ENCODE assay signal across 8 cellular contexts in the genomic region with DNA sequence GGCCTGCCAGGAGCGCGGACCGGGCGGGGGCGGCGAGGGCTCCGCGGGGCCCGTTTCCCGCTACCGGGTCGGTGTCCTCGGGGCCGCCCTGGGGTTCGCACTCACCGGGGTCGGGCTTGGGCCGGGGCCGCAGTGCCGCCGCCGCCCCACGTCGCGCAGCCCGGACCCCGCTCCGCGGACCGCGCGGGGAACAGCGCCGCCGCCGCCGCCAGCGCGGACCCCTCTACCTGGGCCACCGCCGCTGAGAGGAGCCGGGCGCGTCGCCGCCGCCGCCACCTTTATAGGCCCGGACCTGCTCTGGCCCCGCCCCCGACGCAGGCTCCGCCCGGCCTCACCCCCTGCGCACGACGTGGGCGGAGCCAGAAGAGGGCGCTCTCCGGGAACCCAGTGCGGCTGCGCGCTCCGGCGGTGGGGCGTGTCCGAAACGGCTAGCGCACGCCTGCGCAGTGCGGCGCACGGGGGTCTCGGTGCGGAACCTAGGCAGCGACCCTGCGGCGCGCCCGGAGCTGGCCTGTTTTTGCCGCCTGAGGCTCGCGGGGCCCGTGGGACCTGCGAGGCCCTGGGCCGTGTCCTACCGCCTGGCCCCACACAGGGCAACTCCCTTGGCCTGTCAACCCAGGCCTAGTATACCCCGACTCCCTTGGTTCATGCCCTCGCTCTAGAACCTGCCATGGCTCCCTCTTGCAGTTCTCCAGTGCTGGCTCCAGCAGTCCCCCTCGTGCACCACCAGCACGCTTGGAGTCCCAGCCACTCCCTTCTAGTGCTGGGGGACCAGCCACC. TPM values are rescaled to one million over a fixed set of nuclear protein-coding genes. Genes with fewer than 3 reads are reported as not detected.
DNase-seq lines count a peak whose midpoint lies in the region; ATAC-seq and TF ChIP-seq lines count a peak whose summit lies in the region.

A gene (minus strand): TSS at position 254 of the 780 bp plus-strand sequence. CDS start 393 bp downstream, outside the sequence.

- H3K27ac ChIP-seq in coronary artery, result peak within 1 kb of the TSS; percentile 90 to 99

- H3K4me3 Mint-ChIP-seq in activated CD4-positive, alpha-beta T cell treated with anti-CD3 and anti-CD28 coated beads, Interleukin-2, amount 10 ng/mL, durations not matched to agents 24 days and 14 days, result peak within 1 kb of the TSS; percentile 90

- intact Hi-C loops in activated CD4-positive, alpha-beta T cell treated with anti-CD3 and anti-CD28 coated beads, Interleukin-2, amount 10 ng/mL, durations not matched to agents 24 days and 14 days (cut with micrococcal nuclease), result loop anchor here (1.0 to 2.0 kb wide), 2 partner anchors 9 to 32 kb away; no protein-coding TSS in a partner anchor

- DNase-seq in AG10803 (ENCODE audit: low read depth) (peak; percentile 76), NCI-H446 treated with DMSO at 0.1 percent for 48 hours (lab: John Stamatoyannopoulos, UW) (peak; percentile 73), coronary artery (ENCODE audit: low spot score) (peak; percentile 92), left lobe of liver (ENCODE audit: low spot score) (peak; percentile 95)
- DNase-seq in activated CD4-positive, alpha-beta T cell treated with anti-CD3 and anti-CD28 coated beads, Interleukin-2, amount 10 ng/mL, durations not matched to agents 24 days and 14 days, result peak; percentile 99
- DNase-seq in stimulated activated CD4-positive, alpha-beta T cell treated with anti-CD3 and anti-CD28 coated beads, Interleukin-2, amount 100 ng/mL, for 4 hours (ENCODE audit: low read depth), result peak; percentile 92

- peaks cover 14% of the 10 kb centered on the region for H3K36me3 Mint-ChIP-seq in activated CD4-positive, alpha-beta T cell treated with anti-CD3 and anti-CD28 coated beads, Interleukin-2, amount 10 ng/mL, durations not matched to agents 24 days and 14 days (ENCODE audit: low read depth)

- TF ChIP-seq POLR2A in GM18951 (IDR thresholded peaks at IDR 0.05; ENCODE audit: extremely low read depth, insufficient read depth, insufficient read length), result peak; percentile 100

- peak; percentile 44 for TF ChIP-seq CTCF in AG10803 (conservative IDR thresholded peaks at IDR 0.05; ENCODE audit: low read length)
- no peak for TF ChIP-seq CTCF in coronary artery (IDR thresholded peaks at IDR 0.05)

- in situ Hi-C loops in GM18951 (cut with MboI; ENCODE audit: low sequenced_read_pairs, unreplicated experiment), result no loop called here

- no peaks in the 10 kb centered on the region for H3K27me3 Mint-ChIP-seq in activated CD4-positive, alpha-beta T cell treated with anti-CD3 and anti-CD28 coated beads, Interleukin-2, amount 10 ng/mL, durations not matched to agents 24 days and 14 days

- peak within 1 kb of the TSS; percentile 94 for H3K27ac Mint-ChIP-seq in activated CD4-positive, alpha-beta T cell treated with anti-CD3 and anti-CD28 coated beads, Interleukin-2, amount 10 ng/mL, durations not matched to agents 24 days and 14 days

- peak within 1 kb of the TSS; percentile 88 for H3K4me3 ChIP-seq in AG10803 (ENCODE audit: low read length)
- peak within 1 kb of the TSS; percentile 91 for H3K4me3 ChIP-seq in coronary artery

- H3K4me1 Mint-ChIP-seq in activated CD4-positive, alpha-beta T cell treated with anti-CD3 and anti-CD28 coated beads, Interleukin-2, amount 10 ng/mL, durations not matched to agents 24 days and 14 days, result peaks cover 35% of the 10 kb centered on the region

- no peaks in the 10 kb centered on the region for H3K9me3 Mint-ChIP-seq in activated CD4-positive, alpha-beta T cell treated with anti-CD3 and anti-CD28 coated beads, Interleukin-2, amount 10 ng/mL, durations not matched to agents 24 days and 14 days

- peak; percentile 42 for ATAC-seq in HG03196 (IDR thresholded peaks at IDR 0.05; ENCODE audit: unreplicated experiment)
- ATAC-seq in left lobe of liver, result peak; percentile 60

RNA-seq across cellular contexts. Expression of the gene that starts here (rescaled TPM):
- total RNA-seq in activated CD4-positive, alpha-beta T cell treated with anti-CD3 and anti-CD28 coated beads, Interleukin-2, amount 10 ng/mL, durations not matched to agents 24 days and 14 days, result 159 and 169 TPM in 2 replicates
- 149 TPM for total RNA-seq in left lobe of liver

Comparison
In these comparisons a context has a peak if more than half of its experiments do, and no peak if none do; other contexts are left out.
1. Peak in every context shown above with its lines: DNase-seq, ATAC-seq, H3K4me3 ChIP-seq and H3K27ac ChIP-seq.